Comparison of ENCODE assay signal across 31 cellular contexts in genomic region chr9:100561256-100561655, GRCh38.
"Had no signal": no experiment of that assay in that cellular context is flagged by ENCODE, and none has a peak within 500 bp of the region (broad histone marks: within the 10 kb centered on the region; RNA-seq: fewer than 3 reads in every experiment).

No MANE protein-coding gene starts in this region.

- H3K4me3 ChIP-seq: breast epithelium, esophagus squamous epithelium, gastrocnemius medialis, hepatocyte, pancreas, psoas muscle, right atrium auricular region, suprapubic skin, tibial artery, upper lobe of right lung had no signal

- ATAC-seq: activated CD8-positive, alpha-beta T cell treated with anti-CD3 and anti-CD28 coated beads for 36 hours; activated T-cell treated with anti-CD3 and anti-CD28 coated beads, Interleukin-2, amount 50 U/mL, for 72 hours; gastrocnemius medialis; left colon; naive thymus-derived CD4-positive, alpha-beta T cell; pancreas; psoas muscle; stimulated activated naive B cell treated with anti-CD40 and anti-IgM and Interleukin-4, amounts not matched to agents 10 μg/mL and 1 μg/mL and 100 μg/mL, for 72 hours; T-helper 17 cell; upper lobe of right lung had no signal

- H3K27ac ChIP-seq: breast epithelium, esophagus squamous epithelium, gastrocnemius medialis, hepatocyte, pancreas, psoas muscle, right atrium auricular region, suprapubic skin, tibial artery, upper lobe of right lung had no signal

- H3K9me3 Mint-ChIP-seq: activated CD4-positive, alpha-beta T cell treated with anti-CD3 and anti-CD28 coated beads, Interleukin-2, amount 10 ng/mL, durations not matched to agents 7 days and 5 days; activated CD8-positive, alpha-beta T cell treated with anti-CD3 and anti-CD28 coated beads for 36 hours; activated naive CD4-positive, alpha-beta T cell treated with anti-CD3 and anti-CD28 coated beads, Interleukin-2, amount 50 U/mL, for 72 hours; naive thymus-derived CD4-positive, alpha-beta T cell; stimulated activated naive B cell treated with anti-CD40 and anti-IgM and Interleukin-4, amounts not matched to agents 10 μg/mL and 1 μg/mL and 100 μg/mL, for 72 hours had no signal

- H3K4me1 ChIP-seq: breast epithelium, esophagus squamous epithelium, gastrocnemius medialis, pancreas, right atrium auricular region, suprapubic skin, tibial artery, upper lobe of right lung had no signal

- H3K9me3 ChIP-seq: breast epithelium, esophagus squamous epithelium, gastrocnemius medialis, pancreas, psoas muscle, right atrium auricular region, suprapubic skin, tibial artery, upper lobe of right lung had no signal

- H3K27ac Mint-ChIP-seq: activated CD4-positive, alpha-beta T cell treated with anti-CD3 and anti-CD28 coated beads, Interleukin-2, amount 10 ng/mL, durations not matched to agents 7 days and 5 days; activated CD8-positive, alpha-beta T cell treated with anti-CD3 and anti-CD28 coated beads for 36 hours; activated naive CD4-positive, alpha-beta T cell treated with anti-CD3 and anti-CD28 coated beads, Interleukin-2, amount 50 U/mL, for 72 hours; activated T-cell treated with anti-CD3 and anti-CD28 coated beads, Interleukin-2, amount 50 U/mL, for 72 hours; naive thymus-derived CD4-positive, alpha-beta T cell; stimulated activated naive B cell treated with anti-CD40 and anti-IgM and Interleukin-4, amounts not matched to agents 10 μg/mL and 1 μg/mL and 100 μg/mL, for 72 hours; T-helper 17 cell had no signal

- H3K4me1 Mint-ChIP-seq: activated CD4-positive, alpha-beta T cell treated with anti-CD3 and anti-CD28 coated beads, Interleukin-2, amount 10 ng/mL, durations not matched to agents 7 days and 5 days; stimulated activated naive B cell treated with anti-CD40 and anti-IgM and Interleukin-4, amounts not matched to agents 10 μg/mL and 1 μg/mL and 100 μg/mL, for 72 hours; T-helper 17 cell had no signal

- H3K27me3 Mint-ChIP-seq: activated CD8-positive, alpha-beta T cell treated with anti-CD3 and anti-CD28 coated beads for 36 hours; stimulated activated naive B cell treated with anti-CD40 and anti-IgM and Interleukin-4, amounts not matched to agents 10 μg/mL and 1 μg/mL and 100 μg/mL, for 72 hours; T-helper 17 cell had no signal

- H3K4me3 Mint-ChIP-seq: activated CD4-positive, alpha-beta T cell treated with anti-CD3 and anti-CD28 coated beads, Interleukin-2, amount 10 ng/mL, durations not matched to agents 7 days and 5 days; activated CD8-positive, alpha-beta T cell treated with anti-CD3 and anti-CD28 coated beads for 36 hours; activated T-cell treated with anti-CD3 and anti-CD28 coated beads, Interleukin-2, amount 50 U/mL, for 72 hours; naive thymus-derived CD4-positive, alpha-beta T cell; stimulated activated naive B cell treated with anti-CD40 and anti-IgM and Interleukin-4, amounts not matched to agents 10 μg/mL and 1 μg/mL and 100 μg/mL, for 72 hours; T-helper 17 cell had no signal

- H3K36me3 Mint-ChIP-seq: activated naive CD4-positive, alpha-beta T cell treated with anti-CD3 and anti-CD28 coated beads, Interleukin-2, amount 50 U/mL, for 72 hours; naive thymus-derived CD4-positive, alpha-beta T cell; stimulated activated naive B cell treated with anti-CD40 and anti-IgM and Interleukin-4, amounts not matched to agents 10 μg/mL and 1 μg/mL and 100 μg/mL, for 72 hours had no signal

- DNase-seq: activated CD4-positive, alpha-beta T cell treated with anti-CD3 and anti-CD28 coated beads for 1 hour; activated CD4-positive, alpha-beta T cell treated with anti-CD3 and anti-CD28 coated beads, Interleukin-2, amount 10 ng/mL, durations not matched to agents 7 days and 5 days; activated CD8-positive, alpha-beta T cell treated with anti-CD3 and anti-CD28 coated beads for 36 hours; activated naive CD4-positive, alpha-beta T cell; activated T-cell treated with anti-CD3 and anti-CD28 coated beads for 4 hours; activated T-cell treated with anti-CD3 and anti-CD28 coated beads, Interleukin-2, amount 50 U/mL, for 72 hours; anterior cingulate cortex; central memory CD4-positive, alpha-beta T cell; dermis blood vessel endothelial cell; effector CD4-positive, alpha-beta T cell; esophagus squamous epithelium; gastrocnemius medialis; left colon; mammary epithelial cell; midbrain; naive thymus-derived CD4-positive, alpha-beta T cell; nucleus accumbens; pancreas; psoas muscle; stimulated activated CD4-positive, alpha-beta T cell treated with anti-CD3 and anti-CD28 coated beads, Interleukin-15, amount 100 ng/mL, for 24 hours; stimulated activated CD4-positive, alpha-beta T cell treated with anti-CD3 and anti-CD28 coated beads, Interleukin-2, amount 100 ng/mL, for 24 hours; stimulated activated naive B cell treated with anti-CD40 and anti-IgM and Interleukin-4, amounts not matched to agents 10 μg/mL and 1 μg/mL and 100 μg/mL, for 72 hours; T-helper 17 cell; T1000; tibial artery; upper lobe of right lung had no signal

- H3K27me3 ChIP-seq: breast epithelium, esophagus squamous epithelium, gastrocnemius medialis, hepatocyte, pancreas, right atrium auricular region, suprapubic skin, tibial artery, upper lobe of right lung had no signal

- H3K36me3 ChIP-seq: breast epithelium, esophagus squamous epithelium, gastrocnemius medialis, pancreas, right atrium auricular region, suprapubic skin, tibial artery, upper lobe of right lung had no signal
